Comparison of ENCODE assay signal across 18 cellular contexts in genomic region chr2:21812766-21813165, GRCh38.
A peak's percentile ranks its signal among the peaks of the same experiment; 100 is the strongest.
DNase-seq lines count a peak whose midpoint lies in the region; ATAC-seq, FAIRE-seq and TF ChIP-seq lines count a peak whose summit lies in the region.
"Had no signal": no experiment of that assay in that cellular context is flagged by ENCODE, and none has a peak within 500 bp of the region (broad histone marks: within the 10 kb centered on the region; RNA-seq: fewer than 3 reads in every experiment).

No MANE protein-coding gene starts in this region.

- H3K27ac ChIP-seq in H1 (ENCODE audit: low read depth, low read length), result no peak overlapping the region
- H3K27ac ChIP-seq in liver (ENCODE audit: low read depth in 1 of 2, low read length in 2 of 2), result no peak overlapping the region
- H3K27ac ChIP-seq in upper lobe of left lung, result no peak overlapping the region
- no peak overlapping the region for H3K27ac ChIP-seq in right cardiac atrium (ENCODE audit: low read length)
- H3K27ac ChIP-seq: 22Rv1 had no signal

- H4K8ac ChIP-seq in H1 (ENCODE audit: extremely low read depth, insufficient read depth, low read length), result no peak overlapping the region

- H3K79me2 ChIP-seq in H1 (ENCODE audit: control insufficient read depth in 1 of 2, insufficient read depth in 2 of 2, low read length in 2 of 2), result no peaks in the 10 kb centered on the region

- no peaks in the 10 kb centered on the region for H3K36me3 ChIP-seq in H1 (ENCODE audit: control insufficient read depth in 2 of 4, insufficient read depth in 4 of 4, low read length in 3 of 4)
- H3K36me3 ChIP-seq in liver (ENCODE audit: control insufficient read depth in 4 of 4, insufficient read depth in 3 of 4, low read depth in 1 of 4, low read length in 3 of 4), result no peaks in the 10 kb centered on the region
- no peaks in the 10 kb centered on the region for H3K36me3 ChIP-seq in upper lobe of left lung

- H2AFZ ChIP-seq in H1 (ENCODE audit: low read length), result no peak overlapping the region

- H3K56ac ChIP-seq in H1 (replicated peaks; ENCODE audit: insufficient read length, low read depth, low read length), result no peak overlapping the region

- H3K4me1 Mint-ChIP-seq in activated T-helper 1 cell treated with anti-CD3 and anti-CD28 coated beads, Interleukin-12 subunit alpha, Interleukin-12 subunit beta, Interleukin-2, Interleukin-4 antibody, amounts not matched to agents 30 ng/mL and 10 ng/mL and 1 ng/mL, durations not matched to agents 14 hours and 24 hours and 36 hours (ENCODE audit: low read depth), result no peaks in the 10 kb centered on the region

- no peak for TF ChIP-seq RAD21 in H1 (IDR thresholded peaks at IDR 0.05 in 1 of 2, conservative IDR thresholded peaks at IDR 0.05 in 1 of 2; ENCODE audit: low read depth in 2 of 2, low read length in 2 of 2)
- TF ChIP-seq RAD21 in liver (IDR thresholded peaks at IDR 0.05), result no peak

- no peak overlapping the region for H3K4me3 Mint-ChIP-seq in activated T-helper 1 cell treated with anti-CD3 and anti-CD28 coated beads, Interleukin-12 subunit alpha, Interleukin-12 subunit beta, Interleukin-2, Interleukin-4 antibody, amounts not matched to agents 30 ng/mL and 10 ng/mL and 1 ng/mL, durations not matched to agents 14 hours and 24 hours and 36 hours
- H3K4me3 Mint-ChIP-seq: CD8-positive, alpha-beta T cell had no signal

- no peak for FAIRE-seq in H1 (lab: Jason Lieb, UNC)
- FAIRE-seq: GM19239 had no signal

- no peak overlapping the region for H2BK15ac ChIP-seq in H1 (ENCODE audit: low read length)

- H3K9ac ChIP-seq in H1 (replicated peaks in 1 of 4; ENCODE audit: extremely low read depth in 1 of 4, low read depth in 3 of 4, low read length in 3 of 4), result no peak overlapping the region
- H3K9ac ChIP-seq in liver (ENCODE audit: low read depth in 1 of 2, low read length in 2 of 2), result no peak overlapping the region

- no peak overlapping the region for H2BK12ac ChIP-seq in H1 (ENCODE audit: low read depth, low read length)

- H2AK5ac ChIP-seq in H1 (ENCODE audit: low read depth, low read length), result no peak overlapping the region

- POLR2A ChIA-PET in H1 (lab: Charles Lee; ENCODE audit: partially characterized antibody), result no interaction called here

- ATAC-seq in upper lobe of left lung (ENCODE audit: low FRiP score in 2 of 2) (no peak), right cardiac atrium (no peak)
- ATAC-seq: CD8-positive, alpha-beta T cell; Panc1; Right ventricle myocardium inferior had no signal

- H3K27me3 ChIP-seq in H1 (replicated peaks in 1 of 4; ENCODE audit: control insufficient read depth in 3 of 4, extremely low read depth in 1 of 4, insufficient read depth in 3 of 4, low read length in 3 of 4) (no peaks in the 10 kb centered on the region), liver (ENCODE audit: control insufficient read depth in 4 of 4, insufficient read depth in 4 of 4, low read length in 3 of 4) (no peaks in the 10 kb centered on the region), upper lobe of left lung (no peaks in the 10 kb centered on the region), right cardiac atrium (ENCODE audit: control insufficient read depth, insufficient read depth) (no peaks in the 10 kb centered on the region)

- CTCF ChIA-PET in H1 (lab: Charles Lee; ENCODE audit: partially characterized antibody), result no interaction called here

- H4K91ac ChIP-seq in H1 (replicated peaks; ENCODE audit: insufficient read length, low read length), result no peak overlapping the region

- no peaks in the 10 kb centered on the region for H3K27me3 Mint-ChIP-seq in activated T-helper 1 cell treated with anti-CD3 and anti-CD28 coated beads, Interleukin-12 subunit alpha, Interleukin-12 subunit beta, Interleukin-2, Interleukin-4 antibody, amounts not matched to agents 30 ng/mL and 10 ng/mL and 1 ng/mL, durations not matched to agents 14 hours and 24 hours and 36 hours (ENCODE audit: insufficient read depth)

- H2BK120ac ChIP-seq in H1 (replicated peaks; ENCODE audit: low read depth, low read length), result no peak overlapping the region

- H4K5ac ChIP-seq in H1 (ENCODE audit: insufficient read length, low read depth, low read length), result no peak overlapping the region

- TF ChIP-seq EP300 in H1 (IDR thresholded peaks at IDR 0.05; ENCODE audit: borderline replicate concordance in 1 of 2, low read depth in 2 of 2, low read length in 2 of 2) (no peak), upper lobe of left lung (IDR thresholded peaks at IDR 0.05) (no peak)

- WGBS in H1 (ENCODE audit: extremely low coverage in 1 of 2, insufficient coverage in 1 of 2, insufficient read length in 1 of 2, insufficient replicate concordance in 2 of 2, low coverage in 1 of 2, low lambda C conversion rate in 2 of 2, missing lambda C conversion rate in 1 of 2), 2 experiments, result 94% methylated on average over 1 of the region's 1 CpG; no CpG with 5 or more reads in 1 of the 2 experiments
- 82% methylated on average over 1 of the region's 1 CpG for WGBS in liver
- 85 to 100% methylated on average over 1 of the region's 1 CpG for WGBS in upper lobe of left lung, 2 donors
- 90% methylated on average over 1 of the region's 1 CpG for WGBS in right cardiac atrium

- H2BK20ac ChIP-seq in H1 (ENCODE audit: low read length), result no peak overlapping the region

- DNase-seq in DMS 273 (lab: John Stamatoyannopoulos, UW; ENCODE audit: unreplicated experiment) (peak; percentile 1), DMS 273 treated with DMSO at 0.1 percent for 48 hours (lab: John Stamatoyannopoulos, UW) (no peak), H1 (ENCODE audit: low read depth in 1 of 2, low spot score in 2 of 2) (no peak), upper lobe of left lung (no peak), right cardiac atrium (no peak), GF-D8 (lab: John Stamatoyannopoulos, UW) (no peak)
- no peak for DNase-seq in activated T-helper 1 cell treated with anti-CD3 and anti-CD28 coated beads, Interleukin-12 subunit alpha, Interleukin-12 subunit beta, Interleukin-2, Interleukin-4 antibody, amounts not matched to agents 30 ng/mL and 10 ng/mL and 1 ng/mL, durations not matched to agents 14 hours and 24 hours and 36 hours (ENCODE audit: low spot score)
- DNase-seq: CD8-positive, alpha-beta T cell; H7; NCI-H1105; NCI-H1694 treated with DMSO at 0.1 percent for 48 hours; NCI-H226; NCI-H524 treated with DMSO at 0.1 percent for 48 hours had no signal

- H3K14ac ChIP-seq in H1 (ENCODE audit: insufficient read length), result no peak overlapping the region

- intact Hi-C loops in right cardiac atrium (cut with DNase I), result no loop called here
- intact Hi-C loops in activated T-helper 1 cell treated with anti-CD3 and anti-CD28 coated beads, Interleukin-12 subunit alpha, Interleukin-12 subunit beta, Interleukin-2, Interleukin-4 antibody, amounts not matched to agents 30 ng/mL and 10 ng/mL and 1 ng/mL, durations not matched to agents 14 hours and 24 hours and 36 hours (cut with micrococcal nuclease), result no loop called here

- H4K20me1 ChIP-seq in H1 (replicated peaks in 1 of 2; ENCODE audit: control insufficient read depth in 1 of 2, insufficient read depth in 2 of 2, low read length in 2 of 2), result no peaks in the 10 kb centered on the region

- no peak overlapping the region for H3K4ac ChIP-seq in H1 (replicated peaks; ENCODE audit: insufficient read length, low read depth, low read length)

- no peaks in the 10 kb centered on the region for H3K23me2 ChIP-seq in H1 (ENCODE audit: low read depth, low read length)

- no peak overlapping the region for H3K23ac ChIP-seq in H1 (ENCODE audit: insufficient read length)

- H3K36me3 Mint-ChIP-seq in activated T-helper 1 cell treated with anti-CD3 and anti-CD28 coated beads, Interleukin-12 subunit alpha, Interleukin-12 subunit beta, Interleukin-2, Interleukin-4 antibody, amounts not matched to agents 30 ng/mL and 10 ng/mL and 1 ng/mL, durations not matched to agents 14 hours and 24 hours and 36 hours (ENCODE audit: low read depth), result no peaks in the 10 kb centered on the region
- H3K36me3 Mint-ChIP-seq: CD8-positive, alpha-beta T cell had no signal

- no peak overlapping the region for H3K4me2 ChIP-seq in H1 (ENCODE audit: insufficient read depth in 1 of 2, low read depth in 2 of 2, low read length in 2 of 2)

- no peak for TF ChIP-seq CTCF in H1 (IDR thresholded peaks at IDR 0.05; ENCODE audit: control extremely low read depth in 1 of 3, insufficient read depth in 1 of 3, low read depth in 1 of 3, low read length in 3 of 3)
- no peak for TF ChIP-seq CTCF in liver (IDR thresholded peaks at IDR 0.05; ENCODE audit: low read depth, low read length, missing input control)
- TF ChIP-seq CTCF in upper lobe of left lung (IDR thresholded peaks at IDR 0.05), result no peak

- no peaks in the 10 kb centered on the region for H3K9me3 Mint-ChIP-seq in activated T-helper 1 cell treated with anti-CD3 and anti-CD28 coated beads, Interleukin-12 subunit alpha, Interleukin-12 subunit beta, Interleukin-2, Interleukin-4 antibody, amounts not matched to agents 30 ng/mL and 10 ng/mL and 1 ng/mL, durations not matched to agents 14 hours and 24 hours and 36 hours

- H3K18ac ChIP-seq in H1 (ENCODE audit: extremely low read depth, low read length), result no peak overlapping the region

- H3K4me1 ChIP-seq in H1 (replicated peaks in 1 of 4; ENCODE audit: control insufficient read depth in 3 of 4, insufficient read depth in 4 of 4, low read length in 3 of 4), result no peaks in the 10 kb centered on the region
- H3K4me1 ChIP-seq in liver (ENCODE audit: control insufficient read depth in 4 of 4, insufficient read depth in 4 of 4, low read length in 3 of 4), result no peaks in the 10 kb centered on the region
- no peaks in the 10 kb centered on the region for H3K4me1 ChIP-seq in upper lobe of left lung
- no peaks in the 10 kb centered on the region for H3K4me1 ChIP-seq in right cardiac atrium (ENCODE audit: control insufficient read depth, insufficient read depth, low read length)

- no peak overlapping the region for H3K27ac Mint-ChIP-seq in activated T-helper 1 cell treated with anti-CD3 and anti-CD28 coated beads, Interleukin-12 subunit alpha, Interleukin-12 subunit beta, Interleukin-2, Interleukin-4 antibody, amounts not matched to agents 30 ng/mL and 10 ng/mL and 1 ng/mL, durations not matched to agents 14 hours and 24 hours and 36 hours
- H3K27ac Mint-ChIP-seq: CD8-positive, alpha-beta T cell had no signal

- H3K79me1 ChIP-seq in H1 (ENCODE audit: low read depth, low read length), result no peaks in the 10 kb centered on the region

- H3K4me3 ChIP-seq in H1 (ENCODE audit: extremely low read depth in 1 of 4, insufficient read depth in 2 of 4, low read depth in 3 of 4, low read length in 4 of 4) (no peak overlapping the region), liver (ENCODE audit: low read depth in 1 of 3, low read length in 3 of 3) (no peak overlapping the region), upper lobe of left lung (no peak overlapping the region), right cardiac atrium (ENCODE audit: low read length) (no peak overlapping the region)

- TF ChIP-seq POLR2A in H1 (IDR thresholded peaks at IDR 0.05; ENCODE audit: control extremely low read depth in 1 of 2, low read depth in 2 of 2, low read length in 2 of 2), result no peak
- TF ChIP-seq POLR2A in upper lobe of left lung (IDR thresholded peaks at IDR 0.05), result no peak

- H2BK5ac ChIP-seq in H1 (ENCODE audit: low read depth, low read length), result no peak overlapping the region

- no peaks in the 10 kb centered on the region for H3K9me3 ChIP-seq in H1 (ENCODE audit: insufficient read depth in 2 of 2, low read depth in 1 of 2, low read length in 1 of 2)
- no peaks in the 10 kb centered on the region for H3K9me3 ChIP-seq in liver (ENCODE audit: control insufficient read depth in 4 of 4, low read length in 3 of 4)
- no peaks in the 10 kb centered on the region for H3K9me3 ChIP-seq in upper lobe of left lung
- no peaks in the 10 kb centered on the region for H3K9me3 ChIP-seq in right cardiac atrium (ENCODE audit: control insufficient read depth, low read length)
